Comparison of ENCODE assay signal across 8 cellular contexts in genomic region chr14:24006872-24007721, GRCh38. TPM values are rescaled to one million over a fixed set of nuclear protein-coding genes. Genes with fewer than 3 reads are reported as not detected.
DNase-seq lines count a peak whose midpoint lies in the region; ATAC-seq and TF ChIP-seq lines count a peak whose summit lies in the region.
"Not testable (repeated sequence)": the region's sequence is repeated elsewhere in the genome, so short reads cannot be mapped to it uniquely, and the experiment has no call there.

No MANE protein-coding gene starts in this region.

- peak overlapping the region; percentile 53 for H3K4me3 ChIP-seq in GM12865 (ENCODE audit: low read depth, low read length)
- peak overlapping the region; percentile 38 for H3K4me3 ChIP-seq in WERI-Rb-1 (ENCODE audit: low read depth, low read length)
- peak overlapping the region; percentile 37 to 49 for H3K4me3 ChIP-seq in testis

- H3K9me3 ChIP-seq in WERI-Rb-1 (ENCODE audit: severe bottlenecking); testis: not testable (repeated sequence)

- 11% methylated on average over 37 of the region's 59 CpGs; no CpG with 5 or more reads in 1 of the 2 donors for WGBS in testis, 2 donors

- peak; percentile 33 for DNase-seq in GM12865 (ENCODE audit: low read depth)
- peak; percentile 44 for DNase-seq in NCI-H1105 treated with DMSO at 0.1 percent for 48 hours (lab: John Stamatoyannopoulos, UW)
- DNase-seq in WERI-Rb-1 = peak; percentile 63
- DNase-seq in amniotic epithelial cell (ENCODE audit: low read depth) = peak; percentile 10
- peak; percentile 82 for DNase-seq in left ventricle myocardium superior
- DNase-seq in retina = peak; percentile 87
- peak; percentile 32 for DNase-seq in testis

- not testable (repeated sequence) for H3K27ac ChIP-seq in WERI-Rb-1
- H3K27ac ChIP-seq in testis = peak overlapping the region in 1 of 2 donors; percentile 45

- intact Hi-C loops in left ventricle myocardium superior (cut with micrococcal nuclease); testis (cut with DNase I; ENCODE audit: low total_unique reads): not testable (repeated sequence)

- ATAC-seq in HG02623 (IDR thresholded peaks at IDR 0.05; ENCODE audit: unreplicated experiment) = peak; percentile 50
- ATAC-seq in left ventricle myocardium superior = peak; percentile 97

- not testable (repeated sequence) for H3K27me3 ChIP-seq in WERI-Rb-1 (ENCODE audit: insufficient read depth, low read depth, severe bottlenecking); testis

- not testable (repeated sequence) for H3K36me3 ChIP-seq in WERI-Rb-1; testis (ENCODE audit: low read depth, missing control alignments)

- not testable (repeated sequence) for TF ChIP-seq POLR2A in testis (IDR thresholded peaks at IDR 0.05)

- TF ChIP-seq CTCF in GM12865 (IDR thresholded peaks at IDR 0.05; ENCODE audit: insufficient read depth, low read depth, low read length, missing control alignments); WERI-Rb-1 (IDR thresholded peaks at IDR 0.05; ENCODE audit: low read depth, low read length); testis (IDR thresholded peaks at IDR 0.05): not testable (repeated sequence)

- H3K4me1 ChIP-seq in testis = not testable (repeated sequence)

RNA-seq across cellular contexts. Expression of gene DHRS4L2, which starts 18.4 kb away (rescaled TPM):
- 15.2 TPM for total RNA-seq in left ventricle myocardium superior
- total RNA-seq in testis = 10 to 100 TPM; 15.7 to 23.4 TPM
- 22.4 TPM for polyA plus RNA-seq in testis (ENCODE audit: insufficient read depth, low read depth, low replicate concordance)

RNA-seq across cellular contexts. Expression of gene CARMIL3, which starts 44.7 kb away (rescaled TPM):
- total RNA-seq in left ventricle myocardium superior (0.12 TPM), testis (1 to 10 TPM; 7.7 to 8.6 TPM)
- polyA plus RNA-seq in testis (ENCODE audit: insufficient read depth, low read depth, low replicate concordance) = 6.8 TPM

RNA-seq across cellular contexts. Expression of gene DHRS4, which starts 53.5 kb away (rescaled TPM):
- total RNA-seq in left ventricle myocardium superior (26.9 TPM), testis (10 to 100 TPM; 33.6 to 41.8 TPM)
- 26.0 TPM for polyA plus RNA-seq in testis (ENCODE audit: insufficient read depth, low read depth, low replicate concordance)

Comparison
In these comparisons a context has a peak if more than half of its experiments do, and no peak if none do; other contexts are left out.
1. DNase-seq: peak in every context shown above with its lines; median percentile 87 in retina; 82 in left ventricle myocardium superior; 63 in WERI-Rb-1; 44 in NCI-H1105 treated with DMSO at 0.1 percent for 48 hours; 33 in GM12865; 32 in testis; 10 in amniotic epithelial cell.